In genomic region chr19:16985403-16985802, GRCh38 we compare ENCODE assay signal across 21 cellular contexts. TPM values are rescaled to one million over a fixed set of nuclear protein-coding genes. Genes with fewer than 3 reads are reported as not detected.
DNase-seq lines count a peak whose midpoint lies in the region; ATAC-seq, FAIRE-seq and TF ChIP-seq lines count a peak whose summit lies in the region.
"Had no signal": no experiment of that assay in that cellular context is flagged by ENCODE, and none has a peak within 500 bp of the region (broad histone marks: within the 10 kb centered on the region; RNA-seq: fewer than 3 reads in every experiment).

No MANE protein-coding gene starts in this region.

- TF ChIP-seq EP300 in HepG2 (IDR thresholded peaks at IDR 0.05; ENCODE audit: low read depth in 2 of 2, low read length in 2 of 2) (no peak), HepG2 (CRISPR knock-in tag; IDR thresholded peaks at IDR 0.05; ENCODE audit: borderline replicate concordance) (no peak), K562 (IDR thresholded peaks at IDR 0.05; ENCODE audit: low read length) (no peak)

- H4K20me1 ChIP-seq in HepG2 (ENCODE audit: insufficient read depth, low read length), result no peaks in the 10 kb centered on the region
- no peaks in the 10 kb centered on the region for H4K20me1 ChIP-seq in K562 (replicated peaks; ENCODE audit: control insufficient read depth, insufficient read depth, low read length)
- H4K20me1 ChIP-seq: BLaER1 had no signal

- in situ Hi-C loops in HepG2 (cut with HindIII; ENCODE audit: extremely low pct_ligation_motif_present, low pct_unique_long_range_greater_than_20kb), result no loop called here
- in situ Hi-C loops in K562 (cut with MboI), result no loop called here

- DNase-seq in HepG2 (ENCODE audit: low spot score) (no peak), right lobe of liver (no peak), K562 (ENCODE audit: extremely low read depth in 1 of 4, low spot score in 3 of 4) (no peak), urothelium cell line (ENCODE audit: low spot score) (no peak), AG20443 (ENCODE audit: low spot score) (no peak)
- DNase-seq: CD4-positive, CD25-positive, alpha-beta regulatory T cell; CD8-positive, alpha-beta T cell; DMS 273 treated with DMSO at 0.1 percent for 48 hours; DMS79; EL; GDM1; H9; HFFc6 had no signal

- intact Hi-C loops in HepG2 (cut with micrococcal nuclease; ENCODE audit: unreplicated experiment), result no loop called here
- intact Hi-C loops in right lobe of liver (cut with DNase I), result no loop called here
- intact Hi-C loops in K562 (cut with micrococcal nuclease), result no loop called here

- H3K79me2 ChIP-seq in HepG2 (ENCODE audit: insufficient read depth, low read length) (no peaks in the 10 kb centered on the region), K562 (ENCODE audit: control insufficient read depth, insufficient read depth, low read length) (no peaks in the 10 kb centered on the region)

- no peak for FAIRE-seq in HepG2 (lab: Jason Lieb, UNC)
- FAIRE-seq in K562 (lab: Jason Lieb, UNC), result no peak
- peak; percentile 30 for FAIRE-seq in urothelium cell line (lab: Jason Lieb, UNC)
- FAIRE-seq: D721Med, GM12878 had no signal

- H3K27me3 ChIP-seq in HepG2 (ENCODE audit: control insufficient read depth in 1 of 2, insufficient read depth in 2 of 2, low read length in 2 of 2), result no peaks in the 10 kb centered on the region; a peak in 1 of 5 replicates
- no peaks in the 10 kb centered on the region for H3K27me3 ChIP-seq in right lobe of liver
- peaks cover 4 to 8% of the 10 kb centered on the region in 2 experiments; a peak in 2 of 5 replicates for H3K27me3 ChIP-seq in K562 (ENCODE audit: control insufficient read depth in 2 of 2, insufficient read depth in 2 of 2, low read length in 2 of 2)
- H3K27me3 ChIP-seq: BLaER1 had no signal

- H3K9me3 ChIP-seq in HepG2 (ENCODE audit: low read length), result no peaks in the 10 kb centered on the region
- no peaks in the 10 kb centered on the region for H3K9me3 ChIP-seq in right lobe of liver
- no peaks in the 10 kb centered on the region for H3K9me3 ChIP-seq in K562 (replicated peaks; ENCODE audit: control insufficient read depth, insufficient read depth, low read depth, low read length)
- H3K9me3 ChIP-seq: BLaER1 had no signal

- TF ChIP-seq RAD21 in HepG2 (CRISPR knock-in tag; IDR thresholded peaks at IDR 0.05), result no peak
- TF ChIP-seq RAD21 in K562 (CRISPR knock-in tag; conservative IDR thresholded peaks at IDR 0.05 in 1 of 2, IDR thresholded peaks at IDR 0.05 in 1 of 2), result no peak

- TF ChIP-seq POLR2A in HepG2 (IDR thresholded peaks at IDR 0.05; ENCODE audit: insufficient read depth in 1 of 2, low read depth in 2 of 2, low read length in 2 of 2) (no peak), right lobe of liver (IDR thresholded peaks at IDR 0.05) (no peak), K562 (conservative IDR thresholded peaks at IDR 0.05) (no peak)

- ATAC-seq in HepG2, result no peak
- ATAC-seq in right lobe of liver, result no peak
- no peak for ATAC-seq in K562
- no peak for ATAC-seq in GM18870 (IDR thresholded peaks at IDR 0.05; ENCODE audit: unreplicated experiment)
- ATAC-seq: CD8-positive, alpha-beta T cell; GM12878; GM23338; HCT116 had no signal

- H3K27ac ChIP-seq in HepG2 (ENCODE audit: extremely low read length, insufficient read depth, low read length) (no peak overlapping the region), right lobe of liver (no peak overlapping the region), K562 (ENCODE audit: extremely low read depth, low read depth, low read length) (no peak overlapping the region)
- H3K27ac ChIP-seq: BLaER1 had no signal

- BruUV-seq in HepG2 (replicated peaks; lab: Mats Ljungman, UMichigan) (no TSS peak), K562 (replicated peaks; lab: Mats Ljungman, UMichigan) (no TSS peak)

- H3K4me1 ChIP-seq in HepG2 (ENCODE audit: insufficient read depth, low read length) (no peaks in the 10 kb centered on the region), right lobe of liver (no peaks in the 10 kb centered on the region), K562 (replicated peaks in 1 of 2; ENCODE audit: control insufficient read depth in 2 of 2, insufficient read depth in 2 of 2, low read length in 2 of 2) (no peaks in the 10 kb centered on the region)
- H3K4me1 ChIP-seq: BLaER1 had no signal

- H3K4me2 ChIP-seq in HepG2 (ENCODE audit: low read depth, low read length) (no peak overlapping the region), K562 (ENCODE audit: insufficient read depth, low read length) (no peak overlapping the region)
- H3K4me2 ChIP-seq: BLaER1, GM23338 had no signal

- H2AFZ ChIP-seq in HepG2 (ENCODE audit: low read length) (no peak overlapping the region), K562 (ENCODE audit: low read depth, low read length) (no peak overlapping the region)
- H2AFZ ChIP-seq: GM23338 had no signal

- no peak overlapping the region for H3K9ac ChIP-seq in HepG2 (ENCODE audit: insufficient read depth, low read depth, low read length)
- H3K9ac ChIP-seq in K562 (ENCODE audit: insufficient read depth in 1 of 2, low read depth in 2 of 2, low read length in 2 of 2), result no peak overlapping the region
- H3K9ac ChIP-seq: BLaER1 had no signal

- no peaks in the 10 kb centered on the region for H3K36me3 ChIP-seq in HepG2 (replicated peaks in 1 of 2; ENCODE audit: control insufficient read depth in 1 of 2, insufficient read depth in 2 of 2, low read length in 2 of 2)
- no peaks in the 10 kb centered on the region for H3K36me3 ChIP-seq in right lobe of liver
- H3K36me3 ChIP-seq in K562 (ENCODE audit: control insufficient read depth, insufficient read depth, low read length), result no peaks in the 10 kb centered on the region
- H3K36me3 ChIP-seq: BLaER1 had no signal

- POLR2A ChIA-PET in HepG2 (lab: Yijun Ruan, JAX) (no interaction called here), K562 (lab: Yijun Ruan, JAX) (no interaction called here)

- TF ChIP-seq CTCF in HepG2 (CRISPR knock-in tag; IDR thresholded peaks at IDR 0.05), result no peak
- no peak for TF ChIP-seq CTCF in right lobe of liver (IDR thresholded peaks at IDR 0.05)
- TF ChIP-seq CTCF in K562 (IDR thresholded peaks at IDR 0.05 in 2 of 3, conservative IDR thresholded peaks at IDR 0.05 in 1 of 3; ENCODE audit: insufficient read depth in 2 of 3, low read depth in 1 of 3, low read length in 3 of 3), result no peak

- H3K4me3 ChIP-seq in HepG2 (replicated peaks in 1 of 3; ENCODE audit: insufficient read depth in 1 of 3, low read depth in 2 of 3, low read length in 3 of 3), result no peak overlapping the region
- H3K4me3 ChIP-seq in right lobe of liver, result no peak overlapping the region
- H3K4me3 ChIP-seq in K562, result no peak overlapping the region
- H3K4me3 ChIP-seq: BLaER1, GM12878, GM23338 had no signal

- WGBS in HepG2 (ENCODE audit: low lambda C conversion rate), result 24% methylated on average over 2 of the region's 2 CpGs
- 69% methylated on average over 2 of the region's 2 CpGs for WGBS in right lobe of liver (ENCODE audit: insufficient coverage, low coverage, low lambda C conversion rate, missing lambda C conversion rate)
- WGBS in K562 (ENCODE audit: insufficient coverage, low coverage, missing lambda C conversion rate), result 0% methylated on average over 1 of the region's 2 CpGs

- H3K9me1 ChIP-seq in K562 (ENCODE audit: control insufficient read depth, insufficient read depth, low read length), result no peaks in the 10 kb centered on the region

- CTCF ChIA-PET in HepG2 (lab: Yijun Ruan, JAX; ENCODE audit: low intra/inter-chr PET ratio, low total read pairs) (no interaction called here), K562 (lab: Yijun Ruan, JAX; ENCODE audit: low intra/inter-chr PET ratio) (no interaction called here)

RNA-seq across cellular contexts. Expression of gene CPAMD8, which starts 41.2 kb away (rescaled TPM):
- total RNA-seq in HepG2 (2016; rRNA removed; fragmentation: Illumina TruSeq; extraction: Trizol) (0.28 and 0.29 TPM in 2 replicates), right lobe of liver (1 to 10 TPM in 4 of 6 experiments, under 1 TPM in 2; 0.90 to 1.8 (median 1.2) TPM), K562 (2014; rRNA removed) (1.3 and 2.1 TPM in 2 replicates), K562 (2014; rRNA removed; fragmentation: Illumina TruSeq; extraction: Trizol) (0.29 and 0.69 TPM in 2 replicates), K562 (2015; rRNA removed; fragmentation: Illumina TruSeq; extraction: Trizol) (0.62 and 0.64 TPM in 2 replicates), K562 (2021) (1.5 and 2.0 TPM in 2 replicates)
- total RNA-seq in HepG2 (2016; cell fraction: cytosol; rRNA removed; fragmentation: Illumina TruSeq; extraction: Trizol; ENCODE audit: low read depth), result not detected in 2 replicates
- total RNA-seq in HepG2 (2016; cell fraction: insoluble cytoplasmic fraction; rRNA removed; fragmentation: Illumina TruSeq; extraction: Trizol), result 0.04 and 0.21 TPM in 2 replicates
- total RNA-seq in HepG2 (2016; cell fraction: membrane; rRNA removed; fragmentation: Illumina TruSeq; extraction: Trizol), result not detected in 2 replicates
- 0.34 TPM in 2 replicates for total RNA-seq in HepG2 (2016; cell fraction: nucleus; rRNA removed; fragmentation: Illumina TruSeq; extraction: Trizol)
- polyA plus RNA-seq in HepG2 (2011; rRNA removed) (0.34 and 0.91 TPM in 2 replicates), K562 (2011; rRNA removed) (1.7 and 3.0 TPM in 2 replicates), K562 (2014; fragmentation: Illumina TruSeq; extraction: Trizol) (1.1 and 1.9 TPM in 2 replicates), K562 (2014; fragmentation: Nextera tagmentation; extraction: Ambion mirVana) (under 1 TPM; 0.20 TPM), K562 (2014; rRNA removed) (1.8 and 2.1 TPM in 2 replicates)
- 0.21 and 0.35 TPM in 2 replicates for polyA plus RNA-seq in HepG2 (2011; cell fraction: cytosol; rRNA removed)
- 1.6 and 2.5 TPM in 2 replicates for polyA plus RNA-seq in HepG2 (2011; cell fraction: nucleus; rRNA removed)
- polyA plus RNA-seq in HepG2 (2012), result 0.12 and 0.71 TPM in 2 replicates
- polyA plus RNA-seq in HepG2 (2016; cell fraction: cytosol; fragmentation: Illumina TruSeq; extraction: Trizol; ENCODE audit: low read depth), result 0.09 TPM in 1 of 2 replicates, not detected in the other
- 0.07 TPM in 1 of 2 replicates, not detected in the other for polyA plus RNA-seq in HepG2 (2016; cell fraction: insoluble cytoplasmic fraction; fragmentation: Illumina TruSeq; extraction: Trizol; ENCODE audit: low read depth)
- 0.26 TPM in 1 of 2 replicates, not detected in the other for polyA plus RNA-seq in HepG2 (2016; cell fraction: membrane; fragmentation: Illumina TruSeq; extraction: Trizol; ENCODE audit: low read depth)
- 0.14 and 0.48 TPM in 2 replicates for polyA plus RNA-seq in HepG2 (2016; cell fraction: nucleus; fragmentation: Illumina TruSeq; extraction: Trizol; ENCODE audit: insufficient read depth, low read depth)
- 0.30 and 0.94 TPM in 2 replicates for polyA minus RNA-seq in HepG2 (2011; rRNA and poly(A)+ RNA removed; ENCODE audit: low replicate concordance)
- not detected in 2 replicates for polyA minus RNA-seq in HepG2 (2011; cell fraction: cytosol; rRNA and poly(A)+ RNA removed)
- 0.26 and 1.4 TPM in 2 replicates for polyA minus RNA-seq in HepG2 (2011; cell fraction: nucleus; rRNA and poly(A)+ RNA removed)
- 7.2 and 17.1 TPM in 2 replicates for total RNA-seq in K562 (2011; cell fraction: chromatin; rRNA removed; ENCODE audit: low replicate concordance)
- total RNA-seq in K562 (2011; cell fraction: nucleolus; rRNA removed), result 12.9 and 14.3 TPM in 2 replicates
- total RNA-seq in K562 (2011; cell fraction: nucleoplasm; rRNA removed), result 12.8 and 15.2 TPM in 2 replicates
- 3.3 and 4.3 TPM in 2 replicates for polyA plus RNA-seq in K562 (2011; cell fraction: cytosol; rRNA removed)
- 7.2 and 7.8 TPM in 2 replicates for polyA plus RNA-seq in K562 (2011; cell fraction: nucleus; rRNA removed)
- polyA plus RNA-seq in K562 (2012), result 2.8 and 4.4 TPM in 2 replicates
- 1.4 and 2.1 TPM in 2 replicates for polyA minus RNA-seq in K562 (2011; rRNA and poly(A)+ RNA removed)
- 1.1 and 4.8 TPM in 2 replicates for polyA minus RNA-seq in K562 (2011; cell fraction: cytosol; rRNA and poly(A)+ RNA removed)
- polyA minus RNA-seq in K562 (2011; cell fraction: nucleus; rRNA and poly(A)+ RNA removed), result 2.7 and 5.3 TPM in 2 replicates
- total RNA-seq: A172, H4 had no signal

Comparison
In these comparisons a context has a peak if more than half of its experiments do, and no peak if none do; other contexts are left out.
1. Of the 241 proteins assayed by ChIP-seq in both HepG2 and K562: peak only in HepG2: HNRNPK; only in K562: none; in both: none; in neither: 239; mixed calls (peak in some experiments, not most) for 1.